In the genomic region with DNA sequence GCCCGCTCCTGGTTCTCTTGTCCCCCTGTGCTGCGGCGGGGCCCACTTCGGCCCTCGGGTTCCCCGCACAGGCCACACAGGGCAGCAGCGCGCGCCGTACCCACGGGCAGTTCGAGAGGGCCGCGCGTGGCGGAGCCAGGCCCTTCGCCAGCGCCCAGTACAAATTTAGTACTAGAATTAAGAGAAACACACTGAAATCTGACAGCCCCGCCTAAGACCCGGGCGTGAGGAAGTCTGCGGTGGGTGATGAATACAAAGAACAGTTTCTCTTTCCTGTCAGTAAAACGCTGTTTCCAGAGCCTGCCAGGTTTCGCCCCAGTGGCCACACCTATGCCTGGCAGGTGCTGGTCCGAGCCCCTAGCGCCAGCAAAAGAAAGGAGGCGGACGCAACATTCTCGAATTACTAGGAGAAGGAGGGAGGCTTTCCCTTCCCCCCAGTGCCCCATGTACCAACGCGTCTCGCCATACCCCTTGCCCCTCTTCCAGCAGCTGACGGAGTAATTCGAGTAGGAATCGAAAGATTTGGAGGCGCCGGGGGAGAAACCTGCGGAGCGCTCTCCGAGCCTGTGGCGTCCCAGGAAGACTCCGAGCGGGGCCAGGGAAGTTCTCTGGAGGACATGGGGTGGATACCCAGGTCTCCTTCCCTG, we compare ENCODE assay signal across 8 cellular contexts. TPM values are rescaled to one million over a fixed set of nuclear protein-coding genes. Genes with fewer than 3 reads are reported as not detected.
A peak's percentile ranks its signal among the peaks of the same experiment; 100 is the strongest.
DNase-seq lines count a peak whose midpoint lies in the region; ATAC-seq, FAIRE-seq and TF ChIP-seq lines count a peak whose summit lies in the region.

No MANE protein-coding gene starts in this region.

- H3K4me3 ChIP-seq in WERI-Rb-1 (ENCODE audit: low read depth, low read length) = peak overlapping the region; percentile 40
- peak overlapping the region; percentile 74 for H3K4me3 ChIP-seq in bronchial epithelial cell (ENCODE audit: low read depth, low read length)

- H3K27me3 ChIP-seq in WERI-Rb-1 (ENCODE audit: insufficient read depth, low read depth, severe bottlenecking) = peaks cover 83% of the 10 kb centered on the region
- H3K27me3 ChIP-seq in bronchial epithelial cell (ENCODE audit: control insufficient read depth, insufficient read depth, low read length) = no peaks in the 10 kb centered on the region

- H3K27ac ChIP-seq in WERI-Rb-1 = no peak overlapping the region

- DNase-seq in GM12891 (ENCODE audit: insufficient read length, low spot score) (peak; percentile 83), NCI-H146 treated with DMSO at 0.1 percent for 48 hours (lab: John Stamatoyannopoulos, UW; ENCODE audit: unreplicated experiment) (peak; percentile 47), WERI-Rb-1 (peak; percentile 49), bronchial epithelial cell (ENCODE audit: low read depth) (peak; percentile 86), kidney tubule cell (ENCODE audit: low spot score) (peak; percentile 91), SHP77 treated with DMSO at 0.1 percent for 48 hours (lab: John Stamatoyannopoulos, UW) (no peak)
- DNase-seq in stimulated activated CD4-positive, alpha-beta T cell treated with anti-CD3 and anti-CD28 coated beads, Interleukin-2, amount 100 ng/mL, for 4 hours (ENCODE audit: low read depth) = peak; percentile 83

- H3K36me3 ChIP-seq in WERI-Rb-1 (no peaks in the 10 kb centered on the region), bronchial epithelial cell (ENCODE audit: control insufficient read depth, insufficient read depth, low read length) (peaks cover 2% of the 10 kb centered on the region)

- TF ChIP-seq POLR2A in GM12891 (IDR thresholded peaks at IDR 0.05; ENCODE audit: low read depth, low read length) = no peak

- TF ChIP-seq CTCF in WERI-Rb-1 (IDR thresholded peaks at IDR 0.05; ENCODE audit: low read depth, low read length) = no peak
- peak; percentile 49 for TF ChIP-seq CTCF in bronchial epithelial cell (IDR thresholded peaks at IDR 0.05; ENCODE audit: insufficient read depth, low read length, severe bottlenecking)

- H3K9me3 ChIP-seq in WERI-Rb-1 (ENCODE audit: severe bottlenecking) = peaks cover 5% of the 10 kb centered on the region

- peak; percentile 76 for FAIRE-seq in GM12891 (lab: Jason Lieb, UNC)
- no peak for FAIRE-seq in bronchial epithelial cell (lab: Jason Lieb, UNC)

- peak; percentile 42 for ATAC-seq in HG02763 (IDR thresholded peaks at IDR 0.05; ENCODE audit: unreplicated experiment)

TF ChIP-seq in GM12891, 5 proteins besides CTCF, POLR2A, EP300 and RAD21:
- peak; percentile 48 for TF ChIP-seq SPI1 (IDR thresholded peaks at IDR 0.05; ENCODE audit: low read depth, low read length)
- no peak for TF ChIP-seq TAF1 (IDR thresholded peaks at IDR 0.05; ENCODE audit: low read depth, low read length)
- no peak for TF ChIP-seq PAX5 (IDR thresholded peaks at IDR 0.05; ENCODE audit: insufficient read depth, low read length, severe bottlenecking)
- TF ChIP-seq POLR2AphosphoS5 (IDR thresholded peaks at IDR 0.05; ENCODE audit: low read depth, low read length) = no peak
- TF ChIP-seq POU2F2 (IDR thresholded peaks at IDR 0.05; ENCODE audit: low read depth, low read length) = no peak

RNA-seq across cellular contexts. Expression of a gene that starts 0.6 kb away (rescaled TPM):
- 8.3 TPM for polyA plus RNA-seq in GM12891 (2012; ENCODE audit: low read depth, missing spikeins)
- total RNA-seq in bronchial epithelial cell = 104 and 112 TPM in 2 replicates

RNA-seq across cellular contexts. Expression of a gene that starts 48.1 kb away (rescaled TPM):
- polyA plus RNA-seq in GM12891 (2012; ENCODE audit: low read depth, missing spikeins) = not detected
- total RNA-seq in bronchial epithelial cell = not detected in 2 replicates
